8 cellular contexts compared by ENCODE assay signal in the genomic region with DNA sequence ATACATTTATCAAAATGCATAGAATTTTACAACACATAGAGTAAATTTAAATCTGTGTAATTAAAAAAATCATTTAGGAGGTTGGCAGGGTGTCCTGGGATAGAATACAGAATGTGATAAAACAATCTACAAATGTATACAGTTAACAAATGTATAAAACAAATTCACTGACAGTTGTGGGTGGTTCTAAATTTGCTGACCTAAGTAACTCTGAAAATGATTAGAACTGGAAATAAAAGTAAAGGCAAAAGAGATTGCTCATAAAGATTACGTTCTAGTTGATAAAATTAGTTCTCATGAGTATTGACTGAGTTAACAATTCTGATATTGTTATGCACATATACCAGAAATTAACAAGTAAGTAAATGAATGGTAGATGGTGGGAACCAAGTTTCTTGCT.
"Had no signal": no experiment of that assay in that cellular context is flagged by ENCODE, and none has a peak within 500 bp of the region (broad histone marks: within the 10 kb centered on the region; RNA-seq: fewer than 3 reads in every experiment).

No MANE protein-coding gene starts in this region.

- FAIRE-seq: G401.6, GM12878, GM12891, GM12892, GM18507, GM19239 had no signal

- DNase-seq: GDM1, GF-D8 had no signal

- H3K4me3 ChIP-seq: GM12878 had no signal

- ATAC-seq: GM12878 had no signal
